ENCODE assay signal across 22 cellular contexts in genomic region chr14:35042632-35043031, GRCh38. TPM values are rescaled to one million over a fixed set of nuclear protein-coding genes. Genes with fewer than 3 reads are reported as not detected.
A peak's percentile ranks its signal among the peaks of the same experiment; 100 is the strongest.
DNase-seq lines count a peak whose midpoint lies in the region; ATAC-seq and TF ChIP-seq lines count a peak whose summit lies in the region.
"Had no signal": no experiment of that assay in that cellular context is flagged by ENCODE, and none has a peak within 500 bp of the region (broad histone marks: within the 10 kb centered on the region; RNA-seq: fewer than 3 reads in every experiment).

No MANE protein-coding gene starts in this region.

- no peaks in the 10 kb centered on the region for H3K9me3 Mint-ChIP-seq in activated naive CD8-positive, alpha-beta T cell (ENCODE audit: low read depth)
- no peaks in the 10 kb centered on the region for H3K9me3 Mint-ChIP-seq in activated naive CD8-positive, alpha-beta T cell treated with anti-CD3 and anti-CD28 coated beads for 36 hours
- no peaks in the 10 kb centered on the region for H3K9me3 Mint-ChIP-seq in CD8-positive, alpha-beta memory T cell
- no peaks in the 10 kb centered on the region for H3K9me3 Mint-ChIP-seq in memory B cell
- H3K9me3 Mint-ChIP-seq in osteocyte (ENCODE audit: unreplicated experiment), result no peaks in the 10 kb centered on the region
- H3K9me3 Mint-ChIP-seq: IgD-negative memory B cell had no signal

- peaks cover 15% of the 10 kb centered on the region for H3K4me1 Mint-ChIP-seq in activated naive CD8-positive, alpha-beta T cell (ENCODE audit: low read depth)
- peaks cover 18% of the 10 kb centered on the region for H3K4me1 Mint-ChIP-seq in activated naive CD8-positive, alpha-beta T cell treated with anti-CD3 and anti-CD28 coated beads for 36 hours
- peaks cover 14 to 22% (median 21%) of the 10 kb centered on the region in 3 donors for H3K4me1 Mint-ChIP-seq in CD8-positive, alpha-beta memory T cell
- H3K4me1 Mint-ChIP-seq in memory B cell, result peaks cover 11% of the 10 kb centered on the region
- peaks cover 19% of the 10 kb centered on the region for H3K4me1 Mint-ChIP-seq in osteocyte (ENCODE audit: unreplicated experiment)

- H3K27ac Mint-ChIP-seq in activated naive CD8-positive, alpha-beta T cell, result peak overlapping the region; percentile 18
- H3K27ac Mint-ChIP-seq in activated naive CD8-positive, alpha-beta T cell treated with anti-CD3 and anti-CD28 coated beads for 36 hours, result no peak overlapping the region
- peak overlapping the region in 6 of 8 donors; percentile 19 to 89 (median 74) for H3K27ac Mint-ChIP-seq in CD8-positive, alpha-beta memory T cell
- H3K27ac Mint-ChIP-seq in memory B cell, result peak overlapping the region; percentile 50
- H3K27ac Mint-ChIP-seq in osteocyte (ENCODE audit: unreplicated experiment), result peak overlapping the region; percentile 52
- H3K27ac Mint-ChIP-seq: B cell had no signal

- TF ChIP-seq CTCF in osteocyte (IDR thresholded peaks at IDR 0.05) (no peak), prostate gland (IDR thresholded peaks at IDR 0.05) (no peak), Peyer's patch (IDR thresholded peaks at IDR 0.05) (no peak), dorsolateral prefrontal cortex (IDR thresholded peaks at IDR 0.05 in 54 of 56, conservative IDR thresholded peaks at IDR 0.05 in 2 of 56; ENCODE audit: low read depth in 1 of 56, partially characterized antibody in 56 of 56) (no peak)

- H3K4me3 Mint-ChIP-seq in activated naive CD8-positive, alpha-beta T cell, result no peak overlapping the region
- no peak overlapping the region for H3K4me3 Mint-ChIP-seq in activated naive CD8-positive, alpha-beta T cell treated with anti-CD3 and anti-CD28 coated beads for 36 hours
- peak overlapping the region in 1 of 7 donors; percentile 53 for H3K4me3 Mint-ChIP-seq in CD8-positive, alpha-beta memory T cell
- H3K4me3 Mint-ChIP-seq in memory B cell (no peak overlapping the region), osteocyte (ENCODE audit: unreplicated experiment) (no peak overlapping the region)
- H3K4me3 Mint-ChIP-seq: B cell had no signal

- H3K27me3 Mint-ChIP-seq in activated naive CD8-positive, alpha-beta T cell, result no peaks in the 10 kb centered on the region
- no peaks in the 10 kb centered on the region for H3K27me3 Mint-ChIP-seq in activated naive CD8-positive, alpha-beta T cell treated with anti-CD3 and anti-CD28 coated beads for 36 hours
- peaks cover 0 to 4% of the 10 kb centered on the region in 2 donors for H3K27me3 Mint-ChIP-seq in CD8-positive, alpha-beta memory T cell
- H3K27me3 Mint-ChIP-seq in memory B cell (no peaks in the 10 kb centered on the region), osteocyte (ENCODE audit: unreplicated experiment) (no peaks in the 10 kb centered on the region)
- H3K27me3 Mint-ChIP-seq: B cell, IgD-negative memory B cell had no signal

- H3K27ac ChIP-seq in CD8-positive, alpha-beta memory T cell (ENCODE audit: low read depth, low read length), result no peak overlapping the region
- H3K27ac ChIP-seq in prostate gland (no peak overlapping the region), Peyer's patch (no peak overlapping the region), dorsolateral prefrontal cortex (peak overlapping the region in 18 of 59 donors; percentile 11 to 100 (median 96))
- H3K27ac ChIP-seq: GM23248 had no signal

- DNase-seq in activated naive CD8-positive, alpha-beta T cell treated with anti-CD3 and anti-CD28 coated beads for 36 hours, result no peak
- no peak for DNase-seq in CD8-positive, alpha-beta memory T cell
- no peak for DNase-seq in memory B cell (ENCODE audit: low spot score in 2 of 2)
- DNase-seq in osteocyte (ENCODE audit: extremely low spot score, unreplicated experiment), result no peak
- no peak for DNase-seq in prostate gland (ENCODE audit: low spot score)
- no peak for DNase-seq in Peyer's patch
- no peak for DNase-seq in dorsolateral prefrontal cortex
- DNase-seq: Kasumi-1, MM.1S, NCI-H1092 treated with DMSO at 0.1 percent for 48 hours, NCI-H146, NCI-H2081, NCI-H2171 treated with DMSO at 0.1 percent for 48 hours, NCI-H748 treated with DMSO at 0.1 percent for 48 hours, OCI-M1, RPMI8226, SHP77 treated with DMSO at 0.1 percent for 48 hours had no signal

- no peaks in the 10 kb centered on the region for H3K9me3 ChIP-seq in CD8-positive, alpha-beta memory T cell (ENCODE audit: low read length)
- H3K9me3 ChIP-seq in prostate gland, result no peaks in the 10 kb centered on the region
- H3K9me3 ChIP-seq in Peyer's patch, result no peaks in the 10 kb centered on the region
- H3K9me3 ChIP-seq: HAP-1 had no signal

- no peak for ATAC-seq in memory B cell (ENCODE audit: low read depth)

- intact Hi-C loops in prostate gland (cut with DNase I) (no loop called here), dorsolateral prefrontal cortex (cut with DNase I) (loop anchor here (10.0 kb wide), 4 partner anchors 168 to 372 kb away; partner anchors contain the start of genes BAZ1A (in 1 of the 2) and CFL2 (in 1 of the 2))

- no peak overlapping the region for H3K4me3 ChIP-seq in CD8-positive, alpha-beta memory T cell (ENCODE audit: low read length)
- H3K4me3 ChIP-seq in prostate gland, result no peak overlapping the region
- H3K4me3 ChIP-seq in Peyer's patch, result no peak overlapping the region
- H3K4me3 ChIP-seq in dorsolateral prefrontal cortex, result no peak overlapping the region
- H3K4me3 ChIP-seq: GM23248, HAP-1 had no signal

- H3K36me3 ChIP-seq in CD8-positive, alpha-beta memory T cell (ENCODE audit: insufficient read depth, low read length), result no peaks in the 10 kb centered on the region
- H3K36me3 ChIP-seq in prostate gland, result no peaks in the 10 kb centered on the region
- H3K36me3 ChIP-seq in Peyer's patch, result no peaks in the 10 kb centered on the region
- H3K36me3 ChIP-seq: HAP-1 had no signal

- POLR2A ChIA-PET in CD8-positive, alpha-beta memory T cell (lab: Charles Lee), result no interaction called here

- no peak for TF ChIP-seq POLR2A in prostate gland (IDR thresholded peaks at IDR 0.05)
- TF ChIP-seq POLR2A in Peyer's patch (IDR thresholded peaks at IDR 0.05), result no peak

- 82% methylated on average over 3 of the region's 3 CpGs for WGBS in prostate gland

- H3K36me3 Mint-ChIP-seq in activated naive CD8-positive, alpha-beta T cell, result no peaks in the 10 kb centered on the region
- H3K36me3 Mint-ChIP-seq in activated naive CD8-positive, alpha-beta T cell treated with anti-CD3 and anti-CD28 coated beads for 36 hours, result peaks cover under 1% of the 10 kb centered on the region
- H3K36me3 Mint-ChIP-seq in CD8-positive, alpha-beta memory T cell, result peaks cover 0 to 12% (median 0%) of the 10 kb centered on the region in 3 donors
- H3K36me3 Mint-ChIP-seq in memory B cell (no peaks in the 10 kb centered on the region), osteocyte (ENCODE audit: unreplicated experiment) (no peaks in the 10 kb centered on the region)
- H3K36me3 Mint-ChIP-seq: IgD-negative memory B cell had no signal

- H3K4me1 ChIP-seq in CD8-positive, alpha-beta memory T cell (ENCODE audit: insufficient read depth, low read length), result peaks cover 14% of the 10 kb centered on the region
- H3K4me1 ChIP-seq in prostate gland (replicated peaks) (no peaks in the 10 kb centered on the region), Peyer's patch (peaks cover 0 to 6% (median 5%) of the 10 kb centered on the region in 4 donors)

- CTCF ChIA-PET in CD8-positive, alpha-beta memory T cell (lab: Charles Lee), result interaction anchor here (1.6 kb wide), 1 partner anchor 62 kb away, joined by 3 read pairs; no protein-coding TSS in a partner anchor

- no peaks in the 10 kb centered on the region for H3K27me3 ChIP-seq in CD8-positive, alpha-beta memory T cell (ENCODE audit: insufficient read depth, low read length, poor library complexity, severe bottlenecking)
- H3K27me3 ChIP-seq in prostate gland (replicated peaks; ENCODE audit: insufficient read depth) (no peaks in the 10 kb centered on the region), Peyer's patch (no peaks in the 10 kb centered on the region), dorsolateral prefrontal cortex (no peaks in the 10 kb centered on the region)

RNA-seq across cellular contexts. Expression of gene FAM177A1, which starts 3.4 kb away (rescaled TPM):
- 10 to 100 TPM; 33.1 to 35.9 TPM for total RNA-seq in activated naive CD8-positive, alpha-beta T cell treated with anti-CD3 and anti-CD28 coated beads for 36 hours
- 10 to 100 TPM; 43.1 to 47.4 TPM for total RNA-seq in CD8-positive, alpha-beta memory T cell
- polyA plus RNA-seq in CD8-positive, alpha-beta memory T cell, result 54.6 TPM
- 68.3 and 76.5 TPM in 2 replicates for total RNA-seq in osteocyte
- 10 to 100 TPM; 58.1 to 89.8 TPM for total RNA-seq in prostate gland
- total RNA-seq in Peyer's patch, result 10 to 100 TPM; 31.4 to 60.8 (median 52.1) TPM
- 100 to 1,000 TPM in 4 of 120 experiments, 10 to 100 TPM in 116; 34.2 to 106 (median 58.8) TPM for total RNA-seq in dorsolateral prefrontal cortex

RNA-seq across cellular contexts. Expression of gene SRP54, which starts 59.8 kb away (rescaled TPM):
- total RNA-seq in activated naive CD8-positive, alpha-beta T cell treated with anti-CD3 and anti-CD28 coated beads for 36 hours, result 10 to 100 TPM; 74.4 to 75.3 TPM
- total RNA-seq in CD8-positive, alpha-beta memory T cell, result 10 to 100 TPM; 76.2 to 76.5 TPM
- polyA plus RNA-seq in CD8-positive, alpha-beta memory T cell, result 34.5 TPM
- total RNA-seq in osteocyte (59.7 and 62.4 TPM in 2 replicates), prostate gland (10 to 100 TPM; 54.9 to 70.0 TPM), Peyer's patch (10 to 100 TPM; 52.0 to 63.1 (median 53.2) TPM), dorsolateral prefrontal cortex (10 to 100 TPM; 20.1 to 61.6 (median 44.8) TPM)
